In genomic region chr5:67409342-67409741, GRCh38 we compare ENCODE assay signal across 12 cellular contexts.
"Had no signal": no experiment of that assay in that cellular context is flagged by ENCODE, and none has a peak within 500 bp of the region (broad histone marks: within the 10 kb centered on the region; RNA-seq: fewer than 3 reads in every experiment).

No MANE protein-coding gene starts in this region.

- H3K27ac ChIP-seq: cardiac muscle cell, lower lobe of right lung, neutrophil, tibial nerve had no signal

- H3K4me3 ChIP-seq: cardiac muscle cell, lower lobe of right lung, smooth muscle cell, tibial nerve had no signal

- DNase-seq: activated B cell treated with CpG ODN at 0.5 μM for 24 hours; activated CD4-positive, alpha-beta T cell treated with anti-CD3 and anti-CD28 coated beads, Interleukin-2, amount 10 ng/mL, durations not matched to agents 24 days and 14 days; activated naive CD4-positive, alpha-beta T cell treated with Interleukin-2 at 50 U/mL for 16 hours; immature natural killer cell; left cardiac atrium; lower lobe of right lung; naive thymus-derived CD4-positive, alpha-beta T cell; right cardiac atrium had no signal

- H3K36me3 ChIP-seq: cardiac muscle cell, lower lobe of right lung, neutrophil, tibial nerve had no signal

- H3K27me3 ChIP-seq: cardiac muscle cell, neutrophil, tibial nerve had no signal

- H3K4me1 ChIP-seq: lower lobe of right lung had no signal

- H3K4me2 ChIP-seq: smooth muscle cell had no signal

- H3K9me3 ChIP-seq: lower lobe of right lung, neutrophil, tibial nerve had no signal
